23 cellular contexts compared by ENCODE assay signal in the genomic region with DNA sequence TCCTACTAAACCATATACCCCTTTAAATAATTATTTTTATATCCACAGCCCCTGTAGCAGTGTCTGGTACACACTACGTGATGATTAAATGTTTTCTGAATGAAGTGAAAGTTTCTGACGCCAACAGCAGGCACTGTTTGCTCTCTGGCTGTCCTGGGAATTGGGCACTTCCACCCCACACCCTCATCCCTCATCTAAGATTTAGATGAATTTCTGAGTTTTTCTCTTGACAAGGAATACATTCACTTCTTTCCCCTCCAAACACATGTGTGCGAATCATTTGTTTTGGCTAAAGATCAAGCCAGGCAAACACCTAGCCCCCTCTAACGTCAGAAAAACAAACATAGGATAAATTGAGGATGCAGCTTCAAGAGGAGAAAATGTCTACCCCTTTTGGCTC.
"Had no signal": no experiment of that assay in that cellular context is flagged by ENCODE, and none has a peak within 500 bp of the region (broad histone marks: within the 10 kb centered on the region; RNA-seq: fewer than 3 reads in every experiment).

No MANE protein-coding gene starts in this region.

- H3K36me3 ChIP-seq: gastrocnemius medialis, lower lobe of right lung, ovary, right lobe of liver, suprapubic skin, transverse colon, upper lobe of right lung, vagina had no signal

- H3K4me1 ChIP-seq: lower lobe of right lung, right lobe of liver, suprapubic skin, upper lobe of right lung, vagina had no signal

- DNase-seq: dorsolateral prefrontal cortex; effector CD4-positive, alpha-beta T cell; gastrocnemius medialis; head of caudate nucleus; left ventricle myocardium superior; lower lobe of right lung; naive thymus-derived CD8-positive, alpha-beta T cell; occipital lobe; ovary; posterior cingulate gyrus; retina; right lobe of liver; stimulated activated CD4-positive, alpha-beta T cell treated with anti-CD3 and anti-CD28 coated beads, Interleukin-12 subunit alpha, Interleukin-12 subunit beta, amount 100 ng/mL, for 4 hours; stimulated activated CD4-positive, alpha-beta T cell treated with anti-CD3 and anti-CD28 coated beads, Interleukin-1b, Interleukin-23, amount 100 ng/mL, for 48 hours; stimulated activated CD4-positive, alpha-beta T cell treated with anti-CD3 and anti-CD28 coated beads, Interleukin-4, amount 100 ng/mL, for 1 hour; stimulated activated CD8-positive, alpha-beta memory T cell treated with anti-CD3 and anti-CD28 coated beads, Interleukin-4, amount 100 ng/mL, for 48 hours; stimulated activated naive CD4-positive, alpha-beta T cell; stimulated activated naive CD8-positive, alpha-beta T cell treated with anti-CD3 and anti-CD28 coated beads, Interleukin-15, amount 100 ng/mL, for 72 hours; transverse colon; upper lobe of right lung had no signal

- H3K4me3 ChIP-seq: dorsolateral prefrontal cortex, gastrocnemius medialis, lower lobe of right lung, ovary, right lobe of liver, smooth muscle cell, suprapubic skin, transverse colon, upper lobe of right lung, vagina had no signal

- H3K27ac ChIP-seq: dorsolateral prefrontal cortex, gastrocnemius medialis, lower lobe of right lung, ovary, right lobe of liver, suprapubic skin, transverse colon, upper lobe of right lung, vagina had no signal

- H3K27me3 ChIP-seq: dorsolateral prefrontal cortex, gastrocnemius medialis, ovary, right lobe of liver, suprapubic skin, transverse colon, upper lobe of right lung, vagina had no signal

- H3K9me3 ChIP-seq: gastrocnemius medialis, lower lobe of right lung, ovary, right lobe of liver, suprapubic skin, transverse colon, upper lobe of right lung, vagina had no signal

- H3K4me2 ChIP-seq: smooth muscle cell had no signal

- ATAC-seq: gastrocnemius medialis; left ventricle myocardium superior; naive thymus-derived CD8-positive, alpha-beta T cell; right lobe of liver; stimulated activated naive CD8-positive, alpha-beta T cell treated with anti-CD3 and anti-CD28 coated beads, Interleukin-15, amount 100 ng/mL, for 72 hours; upper lobe of right lung had no signal
